8 cellular contexts compared by ENCODE assay signal in genomic region chr17:73311428-73311780, GRCh38. TPM values are rescaled to one million over a fixed set of nuclear protein-coding genes. Genes with fewer than 3 reads are reported as not detected.
DNase-seq lines count a peak whose midpoint lies in the region; ATAC-seq, FAIRE-seq and TF ChIP-seq lines count a peak whose summit lies in the region.

No MANE protein-coding gene starts in this region.

- peaks cover 39% of the 10 kb centered on the region for H3K79me2 ChIP-seq in HepG2 (ENCODE audit: insufficient read depth, low read length)

- H3K4me1 ChIP-seq in HepG2 (ENCODE audit: insufficient read depth, low read length), result peaks cover 58% of the 10 kb centered on the region
- peaks cover 11% of the 10 kb centered on the region for H3K4me1 ChIP-seq in thymus (ENCODE audit: control insufficient read depth, insufficient read depth, low read length)

- no TSS peak for BruUV-seq in HepG2 (replicated peaks; lab: Mats Ljungman, UMichigan)

- peak overlapping the region; percentile 86 for H3K9ac ChIP-seq in HepG2 (ENCODE audit: insufficient read depth, low read depth, low read length)

- TF ChIP-seq RAD21 in HepG2 (CRISPR knock-in tag; IDR thresholded peaks at IDR 0.05), result no peak; the same call in 1 of the 2 replicates

- ATAC-seq in GM19328 (IDR thresholded peaks at IDR 0.05; ENCODE audit: unreplicated experiment), result peak; percentile 11
- ATAC-seq in HG03354 (IDR thresholded peaks at IDR 0.05; ENCODE audit: poor library complexity, severe bottlenecking, unreplicated experiment), result peak; percentile 21
- peak; percentile 10 for ATAC-seq in HepG2

- H3K36me3 ChIP-seq in BJ (ENCODE audit: control insufficient read depth, insufficient read depth, low read length), result 0 out of 2 replicates have a peak, but pooled peaks cover 3% of the 10 kb centered on the region
- no peaks in the 10 kb centered on the region; a peak in 1 of 5 replicates for H3K36me3 ChIP-seq in HepG2 (replicated peaks in 1 of 2; ENCODE audit: control insufficient read depth in 1 of 2, insufficient read depth in 2 of 2, low read length in 2 of 2)
- H3K36me3 ChIP-seq in thymus (ENCODE audit: control insufficient read depth, insufficient read depth), result no peaks in the 10 kb centered on the region

- 0% methylated on average over 23 of the region's 38 CpGs for WGBS in HepG2 (ENCODE audit: low lambda C conversion rate)
- WGBS in thymus, result under 1% methylated on average over 38 of the region's 38 CpGs

- peak overlapping the region; percentile 99 for H3K4me3 ChIP-seq in BJ (ENCODE audit: low read depth, low read length)
- peak overlapping the region; percentile 95 for H3K4me3 ChIP-seq in astrocyte of the cerebellum (ENCODE audit: low read depth, low read length)
- peak overlapping the region; percentile 80 to 99 (median 99) for H3K4me3 ChIP-seq in HepG2 (replicated peaks in 1 of 3; ENCODE audit: insufficient read depth in 1 of 3, low read depth in 2 of 3, low read length in 3 of 3)
- H3K4me3 ChIP-seq in thymus (ENCODE audit: low read length), result peak overlapping the region; percentile 61

- no peaks in the 10 kb centered on the region for H3K27me3 ChIP-seq in BJ (ENCODE audit: control insufficient read depth, insufficient read depth, low read length)
- peaks cover 0 to 10% of the 10 kb centered on the region in 2 experiments; a peak in 2 of 5 replicates for H3K27me3 ChIP-seq in HepG2 (ENCODE audit: control insufficient read depth in 1 of 2, insufficient read depth in 2 of 2, low read length in 2 of 2)
- H3K27me3 ChIP-seq in thymus (ENCODE audit: control insufficient read depth, insufficient read depth), result no peaks in the 10 kb centered on the region

- TF ChIP-seq POLR2A in HepG2 (IDR thresholded peaks at IDR 0.05; ENCODE audit: insufficient read depth in 1 of 2, low read depth in 2 of 2, low read length in 2 of 2) (no peak), GM12891 (IDR thresholded peaks at IDR 0.05; ENCODE audit: low read depth, low read length) (no peak)

- H2AFZ ChIP-seq in HepG2 (ENCODE audit: low read length), result peak overlapping the region; percentile 37

- POLR2A ChIA-PET in BJ (lab: Charles Lee), result no interaction called here
- POLR2A ChIA-PET in HepG2 (lab: Yijun Ruan, JAX), result interaction anchor here (0.6 to 8.2 kb wide), 17 partner anchors 9 to 731 kb away, joined by 3 to 204 read pairs (median 8); partner anchors contain the start of gene CPSF4L

- TF ChIP-seq CTCF in BJ (IDR thresholded peaks at IDR 0.05; ENCODE audit: insufficient read depth, low read depth, low read length) (no peak), astrocyte of the cerebellum (IDR thresholded peaks at IDR 0.05; ENCODE audit: low read depth, low read length, missing control alignments) (no peak), HepG2 (CRISPR knock-in tag; IDR thresholded peaks at IDR 0.05) (no peak)

- in situ Hi-C loops in astrocyte of the cerebellum (cut with HindIII; ENCODE audit: low sequenced_read_pairs), result no loop called here
- in situ Hi-C loops in HepG2 (cut with HindIII; ENCODE audit: extremely low pct_ligation_motif_present, low pct_unique_long_range_greater_than_20kb), result loop anchor here (5.0 kb wide), 2 partner anchors 49 to 51 kb away; partner anchors contain the start of gene CPSF4L

- DNase-seq in BJ (ENCODE audit: low read depth), result no peak
- no peak for DNase-seq in astrocyte of the cerebellum (ENCODE audit: low read depth)
- no peak for DNase-seq in HepG2 (ENCODE audit: low spot score)
- DNase-seq in GM12891 (ENCODE audit: insufficient read length, low spot score), result no peak
- DNase-seq in HK-2 (ENCODE audit: unreplicated experiment), result no peak

- intact Hi-C loops in HepG2 (cut with micrococcal nuclease; ENCODE audit: unreplicated experiment), result loop anchor here (1.0 to 5.0 kb wide), 4 partner anchors 15 to 109 kb away; no protein-coding TSS in a partner anchor

- H3K9me3 ChIP-seq in HepG2 (ENCODE audit: low read length) (no peaks in the 10 kb centered on the region), thymus (ENCODE audit: control insufficient read depth) (no peaks in the 10 kb centered on the region)

- FAIRE-seq in HepG2 (lab: Jason Lieb, UNC), result no peak
- no peak for FAIRE-seq in GM12891 (lab: Jason Lieb, UNC)

- peaks cover 19% of the 10 kb centered on the region; the same call in 1 of the 2 replicates for H4K20me1 ChIP-seq in HepG2 (ENCODE audit: insufficient read depth, low read length)

- TF ChIP-seq EP300 in HepG2 (IDR thresholded peaks at IDR 0.05; ENCODE audit: low read depth in 2 of 2, low read length in 2 of 2) (no peak), HepG2 (CRISPR knock-in tag; IDR thresholded peaks at IDR 0.05; ENCODE audit: borderline replicate concordance) (no peak)

- CTCF ChIA-PET in BJ (lab: Yijun Ruan, JAX), result interaction anchor here (1.0 to 9.6 kb wide), 10 partner anchors 14 to 57 kb away, joined by 3 to 114 read pairs (median 6); no protein-coding TSS in a partner anchor
- CTCF ChIA-PET in HepG2 (lab: Yijun Ruan, JAX; ENCODE audit: low intra/inter-chr PET ratio, low total read pairs), result interaction anchor here (0.7 to 2.3 kb wide), 4 partner anchors 50 to 120 kb away, joined by 3 to 7 read pairs (median 4); partner anchors contain the start of gene CPSF4L

- peak overlapping the region; percentile 97 for H3K4me2 ChIP-seq in HepG2 (ENCODE audit: low read depth, low read length)

- H3K27ac ChIP-seq in HepG2 (ENCODE audit: extremely low read length, insufficient read depth, low read length), result peak overlapping the region; percentile 87
- H3K27ac ChIP-seq in thymus (ENCODE audit: low read depth), result peak overlapping the region; percentile 86

TF ChIP-seq in HepG2, 621 proteins besides CTCF, POLR2A, EP300 and RAD21 (continues in another document):
- no peak for TF ChIP-seq MEIS2 (CRISPR knock-in tag; IDR thresholded peaks at IDR 0.05)
- no peak for TF ChIP-seq ZNF614 (CRISPR knock-in tag; IDR thresholded peaks at IDR 0.05; ENCODE audit: borderline replicate concordance)

TF ChIP-seq in GM12891, 5 proteins besides CTCF, POLR2A, EP300 and RAD21 (continues in another document):
- TF ChIP-seq POLR2AphosphoS5 (IDR thresholded peaks at IDR 0.05; ENCODE audit: low read depth, low read length), result no peak
- TF ChIP-seq POU2F2 (IDR thresholded peaks at IDR 0.05; ENCODE audit: low read depth, low read length), result no peak
- no peak for TF ChIP-seq TAF1 (IDR thresholded peaks at IDR 0.05; ENCODE audit: low read depth, low read length)

RNA-seq across cellular contexts. Expression of gene CDC42EP4, which starts 0.4 kb away (rescaled TPM):
- polyA plus RNA-seq in BJ (2011; rRNA removed) (19.6 and 28.0 TPM in 2 replicates), HepG2 (2011; rRNA removed) (19.0 and 21.7 TPM in 2 replicates), thymus (30.9 TPM)
- 27.5 and 31.5 TPM in 2 replicates for polyA minus RNA-seq in BJ (2011; rRNA and poly(A)+ RNA removed)
- 54.0 and 55.0 TPM in 2 replicates for total RNA-seq in HepG2 (2016; rRNA removed; fragmentation: Illumina TruSeq; extraction: Trizol)
- total RNA-seq in HepG2 (2016; cell fraction: cytosol; rRNA removed; fragmentation: Illumina TruSeq; extraction: Trizol; ENCODE audit: low read depth), result 13.5 and 14.9 TPM in 2 replicates
- 45.9 and 55.1 TPM in 2 replicates for total RNA-seq in HepG2 (2016; cell fraction: insoluble cytoplasmic fraction; rRNA removed; fragmentation: Illumina TruSeq; extraction: Trizol)
- total RNA-seq in HepG2 (2016; cell fraction: membrane; rRNA removed; fragmentation: Illumina TruSeq; extraction: Trizol), result 45.7 and 51.9 TPM in 2 replicates
- total RNA-seq in HepG2 (2016; cell fraction: nucleus; rRNA removed; fragmentation: Illumina TruSeq; extraction: Trizol), result 34.9 and 36.1 TPM in 2 replicates
- polyA plus RNA-seq in HepG2 (2011; cell fraction: cytosol; rRNA removed), result 16.2 and 20.1 TPM in 2 replicates
- polyA plus RNA-seq in HepG2 (2011; cell fraction: nucleus; rRNA removed), result 18.6 and 24.3 TPM in 2 replicates
- polyA plus RNA-seq in HepG2 (2012), result 18.4 and 22.4 TPM in 2 replicates
- 11.7 and 14.2 TPM in 2 replicates for polyA plus RNA-seq in HepG2 (2016; cell fraction: cytosol; fragmentation: Illumina TruSeq; extraction: Trizol; ENCODE audit: low read depth)
- polyA plus RNA-seq in HepG2 (2016; cell fraction: insoluble cytoplasmic fraction; fragmentation: Illumina TruSeq; extraction: Trizol; ENCODE audit: low read depth), result 58.7 and 66.8 TPM in 2 replicates
- 37.7 and 41.8 TPM in 2 replicates for polyA plus RNA-seq in HepG2 (2016; cell fraction: membrane; fragmentation: Illumina TruSeq; extraction: Trizol; ENCODE audit: low read depth)
- 41.4 and 43.9 TPM in 2 replicates for polyA plus RNA-seq in HepG2 (2016; cell fraction: nucleus; fragmentation: Illumina TruSeq; extraction: Trizol; ENCODE audit: insufficient read depth, low read depth)
- 68.4 and 91.9 TPM in 2 replicates for polyA minus RNA-seq in HepG2 (2011; rRNA and poly(A)+ RNA removed; ENCODE audit: low replicate concordance)
- polyA minus RNA-seq in HepG2 (2011; cell fraction: cytosol; rRNA and poly(A)+ RNA removed), result 25.3 and 26.4 TPM in 2 replicates
- polyA minus RNA-seq in HepG2 (2011; cell fraction: nucleus; rRNA and poly(A)+ RNA removed), result 32.3 and 36.9 TPM in 2 replicates
- 1.1 TPM for polyA plus RNA-seq in GM12891 (2012; ENCODE audit: low read depth, missing spikeins)

RNA-seq across cellular contexts. Expression of gene CPSF4L, which starts 49.7 kb away (rescaled TPM):
- polyA plus RNA-seq in BJ (2011; rRNA removed) (0.13 TPM in 1 of 2 replicates, not detected in the other), HepG2 (2011; rRNA removed) (1.2 and 1.6 TPM in 2 replicates), thymus (not detected)
- not detected in 2 replicates for polyA minus RNA-seq in BJ (2011; rRNA and poly(A)+ RNA removed)
- total RNA-seq in HepG2 (2016; rRNA removed; fragmentation: Illumina TruSeq; extraction: Trizol), result 0.73 and 0.94 TPM in 2 replicates
- total RNA-seq in HepG2 (2016; cell fraction: cytosol; rRNA removed; fragmentation: Illumina TruSeq; extraction: Trizol; ENCODE audit: low read depth), result 1.3 and 1.5 TPM in 2 replicates
- 0.76 and 1.1 TPM in 2 replicates for total RNA-seq in HepG2 (2016; cell fraction: insoluble cytoplasmic fraction; rRNA removed; fragmentation: Illumina TruSeq; extraction: Trizol)
- 1.3 and 1.5 TPM in 2 replicates for total RNA-seq in HepG2 (2016; cell fraction: membrane; rRNA removed; fragmentation: Illumina TruSeq; extraction: Trizol)
- total RNA-seq in HepG2 (2016; cell fraction: nucleus; rRNA removed; fragmentation: Illumina TruSeq; extraction: Trizol), result 0.99 and 1.5 TPM in 2 replicates
- polyA plus RNA-seq in HepG2 (2011; cell fraction: cytosol; rRNA removed), result 0.32 and 0.70 TPM in 2 replicates
- polyA plus RNA-seq in HepG2 (2011; cell fraction: nucleus; rRNA removed), result 0.21 TPM in 1 of 2 replicates, not detected in the other
- polyA plus RNA-seq in HepG2 (2012), result 0.25 and 0.48 TPM in 2 replicates
- polyA plus RNA-seq in HepG2 (2016; cell fraction: cytosol; fragmentation: Illumina TruSeq; extraction: Trizol; ENCODE audit: low read depth), result 0.86 and 1.8 TPM in 2 replicates
- polyA plus RNA-seq in HepG2 (2016; cell fraction: insoluble cytoplasmic fraction; fragmentation: Illumina TruSeq; extraction: Trizol; ENCODE audit: low read depth), result 0.60 and 1.3 TPM in 2 replicates
- polyA plus RNA-seq in HepG2 (2016; cell fraction: membrane; fragmentation: Illumina TruSeq; extraction: Trizol; ENCODE audit: low read depth), result 1.3 and 1.5 TPM in 2 replicates
- not detected in 2 replicates for polyA plus RNA-seq in HepG2 (2016; cell fraction: nucleus; fragmentation: Illumina TruSeq; extraction: Trizol; ENCODE audit: insufficient read depth, low read depth)
- polyA minus RNA-seq in HepG2 (2011; rRNA and poly(A)+ RNA removed; ENCODE audit: low replicate concordance), result 0.42 TPM in 1 of 2 replicates, not detected in the other
- not detected in 2 replicates for polyA minus RNA-seq in HepG2 (2011; cell fraction: cytosol; rRNA and poly(A)+ RNA removed)
- polyA minus RNA-seq in HepG2 (2011; cell fraction: nucleus; rRNA and poly(A)+ RNA removed), result 1.3 TPM in 1 of 2 replicates, not detected in the other
- polyA plus RNA-seq in GM12891 (2012; ENCODE audit: low read depth, missing spikeins), result not detected
